In genomic region chr1:204416589-204417230, GRCh38 we compare ENCODE assay signal across 1 cellular context.
TF ChIP-seq lines count a peak whose summit lies in the region.

No MANE protein-coding gene starts in this region.

TF ChIP-seq in liver, 16 proteins besides CTCF, POLR2A, EP300 and RAD21 (continued from another document):
- no peak for TF ChIP-seq EGR1 (IDR thresholded peaks at IDR 0.05; ENCODE audit: low read depth in 2 of 2)
- TF ChIP-seq ZBTB33 (IDR thresholded peaks at IDR 0.05): no peak
- no peak for TF ChIP-seq FOXA1 (IDR thresholded peaks at IDR 0.05)
- no peak for TF ChIP-seq TAF1 (conservative IDR thresholded peaks at IDR 0.05)
- no peak for TF ChIP-seq GABPA (IDR thresholded peaks at IDR 0.05 in 1 of 2, conservative IDR thresholded peaks at IDR 0.05 in 1 of 2)
- no peak for TF ChIP-seq HNF4A (conservative IDR thresholded peaks at IDR 0.05)
- no peak for TF ChIP-seq FOXA2 (IDR thresholded peaks at IDR 0.05)
- no peak for TF ChIP-seq HNF4G (IDR thresholded peaks at IDR 0.05)
- no peak for TF ChIP-seq RXRA (IDR thresholded peaks at IDR 0.05)
TF ChIP-seq in liver: peak in this region for 0.
